In the genomic region with DNA sequence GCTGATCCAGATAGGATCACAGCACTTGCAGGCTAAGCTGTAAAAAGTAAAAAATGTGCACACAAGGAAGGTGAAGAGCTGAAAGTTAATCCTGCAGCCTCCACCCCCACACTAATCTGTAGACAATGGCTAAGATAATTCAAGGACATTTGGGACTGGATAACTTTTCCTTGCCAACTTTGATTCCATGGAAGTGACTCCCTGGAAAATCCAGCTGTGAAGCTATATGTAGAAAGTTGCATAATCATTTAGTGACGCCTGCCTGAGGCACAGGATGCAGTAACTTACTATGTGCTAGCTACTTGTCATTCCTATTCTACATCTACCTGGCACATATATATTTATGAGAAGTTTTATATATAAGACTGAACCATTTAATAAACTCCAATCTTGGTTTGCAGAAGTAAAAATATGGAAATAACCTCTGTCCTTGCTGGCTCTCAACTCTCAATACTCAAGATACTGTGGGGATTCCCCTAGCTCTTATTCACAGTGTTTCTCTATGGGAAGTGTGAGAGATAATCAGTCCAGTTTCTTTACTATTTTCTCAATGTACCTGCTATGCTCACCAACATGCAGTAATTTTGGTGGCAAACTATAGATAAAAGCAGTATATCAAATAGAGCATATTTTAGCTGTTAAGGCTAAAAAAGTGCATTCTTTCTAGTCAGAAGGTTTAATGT, we compare ENCODE assay signal across 13 cellular contexts. TPM values are rescaled to one million over a fixed set of nuclear protein-coding genes. Genes with fewer than 3 reads are reported as not detected.
DNase-seq lines count a peak whose midpoint lies in the region; ATAC-seq and FAIRE-seq lines count a peak whose summit lies in the region.
"Had no signal": no experiment of that assay in that cellular context is flagged by ENCODE, and none has a peak within 500 bp of the region (broad histone marks: within the 10 kb centered on the region; RNA-seq: fewer than 3 reads in every experiment).

No MANE protein-coding gene starts in this region.

- H3K9ac ChIP-seq in mesenchymal stem cell (ENCODE audit: low read length): no peak overlapping the region

- H2AK5ac ChIP-seq in mesenchymal stem cell (ENCODE audit: low read length, severe bottlenecking): no peak overlapping the region

- H3K36me3 ChIP-seq in mesenchymal stem cell (ENCODE audit: control insufficient read depth in 1 of 2, insufficient read depth in 2 of 2, low read depth in 1 of 2, low read length in 2 of 2): peaks cover 3 to 95% of the 10 kb centered on the region in 2 experiments

- no peak overlapping the region for H2BK120ac ChIP-seq in mesenchymal stem cell (ENCODE audit: low read depth, low read length)

- peaks cover 3% of the 10 kb centered on the region for H3K4me1 ChIP-seq in mesenchymal stem cell (ENCODE audit: control insufficient read depth, insufficient read depth, low read depth, low read length)
- H3K4me1 ChIP-seq: testis had no signal

- H3K27me3 ChIP-seq in mesenchymal stem cell (ENCODE audit: control insufficient read depth in 1 of 2, insufficient read depth in 1 of 2, low read length in 2 of 2): no peaks in the 10 kb centered on the region
- H3K27me3 ChIP-seq: testis had no signal

- H3K27ac Mint-ChIP-seq in activated T-helper 17 cell treated with anti-CD3 and anti-CD28 coated beads, Interleukin-2, amount 50 U/mL, for 72 hours: peak overlapping the region; percentile 22

- no peak overlapping the region for H2BK5ac ChIP-seq in mesenchymal stem cell (ENCODE audit: low read depth, low read length, poor library complexity, severe bottlenecking)

- no peak overlapping the region for H4K8ac ChIP-seq in mesenchymal stem cell (ENCODE audit: low read length)

- ATAC-seq in HG02610 (IDR thresholded peaks at IDR 0.05; ENCODE audit: unreplicated experiment): peak; percentile 80
- peak; percentile 96 for ATAC-seq in activated T-helper 17 cell treated with anti-CD3 and anti-CD28 coated beads, Interleukin-2, amount 50 U/mL, for 72 hours (replicated peaks)
- ATAC-seq in HG03521 (IDR thresholded peaks at IDR 0.05; ENCODE audit: unreplicated experiment): no peak

- no peaks in the 10 kb centered on the region for H3K27me3 Mint-ChIP-seq in activated T-helper 17 cell treated with anti-CD3 and anti-CD28 coated beads, Interleukin-2, amount 50 U/mL, for 72 hours

- H3K4me2 ChIP-seq in mesenchymal stem cell (ENCODE audit: low read length, poor library complexity, severe bottlenecking): no peak overlapping the region

- H2BK12ac ChIP-seq in mesenchymal stem cell (ENCODE audit: low read length in 2 of 2): no peak overlapping the region

- H2AFZ ChIP-seq in mesenchymal stem cell (ENCODE audit: low read depth, low read length): no peak overlapping the region

- H2BK15ac ChIP-seq in mesenchymal stem cell (ENCODE audit: low read depth, poor library complexity, severe bottlenecking): no peak overlapping the region

- peak; percentile 76 for FAIRE-seq in GM19239 (lab: Jason Lieb, UNC)
- no peak for FAIRE-seq in frontal cortex (lab: Jason Lieb, UNC)
- FAIRE-seq: colon had no signal

- H3K9me3 Mint-ChIP-seq in activated T-helper 17 cell treated with anti-CD3 and anti-CD28 coated beads, Interleukin-2, amount 50 U/mL, for 72 hours: no peaks in the 10 kb centered on the region
- H3K9me3 Mint-ChIP-seq: neural crest cell had no signal

- no peak overlapping the region for H3K4ac ChIP-seq in mesenchymal stem cell (ENCODE audit: low read depth in 1 of 2, low read length in 2 of 2)

- no peak overlapping the region for H3K18ac ChIP-seq in mesenchymal stem cell (ENCODE audit: low read depth in 1 of 2, low read length in 2 of 2)

- peak overlapping the region; percentile 45 for H3K27ac ChIP-seq in mesenchymal stem cell (ENCODE audit: low read length, poor library complexity, severe bottlenecking)
- H3K27ac ChIP-seq: testis had no signal

- no peaks in the 10 kb centered on the region for H3K9me3 ChIP-seq in mesenchymal stem cell (ENCODE audit: control insufficient read depth, low read length)
- H3K9me3 ChIP-seq: testis had no signal

- no peaks in the 10 kb centered on the region for H3K79me1 ChIP-seq in mesenchymal stem cell (replicated peaks; ENCODE audit: low read length, poor library complexity, severe bottlenecking)

- whole genome bisulfite sequencing in mesenchymal stem cell: no CpG with 5 or more reads among the region's 1 CpG

- H4K91ac ChIP-seq in mesenchymal stem cell (ENCODE audit: low read length): no peak overlapping the region

- H3K4me3 Mint-ChIP-seq in activated T-helper 17 cell treated with anti-CD3 and anti-CD28 coated beads, Interleukin-2, amount 50 U/mL, for 72 hours: peak overlapping the region; percentile 12
- H3K4me3 Mint-ChIP-seq: neural crest cell had no signal

- no peak overlapping the region for H3K4me3 ChIP-seq in mesenchymal stem cell (ENCODE audit: insufficient read depth in 1 of 2, low read depth in 1 of 2, low read length in 2 of 2)
- H3K4me3 ChIP-seq: testis had no signal

- H3K36me3 Mint-ChIP-seq in activated T-helper 17 cell treated with anti-CD3 and anti-CD28 coated beads, Interleukin-2, amount 50 U/mL, for 72 hours (ENCODE audit: low read depth): peaks cover 97% of the 10 kb centered on the region

- no peak overlapping the region for H3K23ac ChIP-seq in mesenchymal stem cell (ENCODE audit: low read length in 2 of 2)

- H3K14ac ChIP-seq in mesenchymal stem cell (ENCODE audit: low read length in 2 of 2): no peak overlapping the region

- peaks cover 54% of the 10 kb centered on the region for H3K4me1 Mint-ChIP-seq in activated T-helper 17 cell treated with anti-CD3 and anti-CD28 coated beads, Interleukin-2, amount 50 U/mL, for 72 hours

- DNase-seq in GM19239 (ENCODE audit: insufficient read length, low spot score) (no peak), mesenchymal stem cell (peak; percentile 66), frontal cortex (ENCODE audit: low spot score in 2 of 2) (no peak), NOMO-1 treated with DMSO at 0.1 percent for 48 hours (lab: John Stamatoyannopoulos, UW; ENCODE audit: unreplicated experiment) (no peak)
- DNase-seq: NCI-H2081; SHP77; stimulated activated CD4-positive, alpha-beta T cell treated with anti-CD3 and anti-CD28 coated beads, Interleukin-1b, Interleukin-23, amount 100 ng/mL, for 48 hours; testis had no signal

RNA-seq across cellular contexts. Expression of a gene that starts 14.8 kb away (rescaled TPM):
- 1,000 to 10,000 TPM; 1,054 to 1,593 TPM for total RNA-seq in activated T-helper 17 cell treated with anti-CD3 and anti-CD28 coated beads, Interleukin-2, amount 50 U/mL, for 72 hours
- 433 TPM for polyA plus RNA-seq in mesenchymal stem cell (2013, experiment 1 of 2)
- polyA plus RNA-seq in mesenchymal stem cell (2013, experiment 2 of 2): 458 TPM
- total RNA-seq in frontal cortex: 495 TPM

RNA-seq across cellular contexts. Expression of a gene that starts 38.2 kb away (rescaled TPM):
- not detected for total RNA-seq in activated T-helper 17 cell treated with anti-CD3 and anti-CD28 coated beads, Interleukin-2, amount 50 U/mL, for 72 hours
- not detected for polyA plus RNA-seq in mesenchymal stem cell (2013, experiment 1 of 2)
- not detected for polyA plus RNA-seq in mesenchymal stem cell (2013, experiment 2 of 2)
- not detected for total RNA-seq in frontal cortex
- total RNA-seq: neural crest cell, testis had no signal
